18 cellular contexts compared by ENCODE assay signal in genomic region chr9:93597142-93597706, GRCh38.
"Had no signal": no experiment of that assay in that cellular context is flagged by ENCODE, and none has a peak within 500 bp of the region (broad histone marks: within the 10 kb centered on the region; RNA-seq: fewer than 3 reads in every experiment).

No MANE protein-coding gene starts in this region.

- H3K27ac Mint-ChIP-seq: activated CD4-positive, alpha-beta memory T cell treated with anti-CD3 and anti-CD28 coated beads, Interleukin-2, amount 10 ng/mL, durations not matched to agents 7 days and 5 days; dendritic cell treated with granulocyte-macrophage colony-stimulating factor and Interleukin-4, amounts not matched to agents 40 ng/mL and 50 ng/mL, for 4 days had no signal

- H3K4me1 ChIP-seq: right lobe of liver had no signal

- H3K9me3 ChIP-seq: body of pancreas, prostate gland, right lobe of liver, spleen had no signal

- H3K4me3 Mint-ChIP-seq: activated CD4-positive, alpha-beta memory T cell treated with anti-CD3 and anti-CD28 coated beads, Interleukin-2, amount 10 ng/mL, durations not matched to agents 7 days and 5 days; dendritic cell treated with granulocyte-macrophage colony-stimulating factor and Interleukin-4, amounts not matched to agents 40 ng/mL and 50 ng/mL, for 4 days; natural killer cell had no signal

- H3K27me3 ChIP-seq: body of pancreas, right lobe of liver, spleen had no signal

- H3K36me3 ChIP-seq: prostate gland, right lobe of liver had no signal

- DNase-seq: effector memory CD8-positive, alpha-beta T cell; hippocampal formation; kidney glomerular epithelial cell; natural killer cell; occipital lobe; spleen; stimulated activated CD4-positive, alpha-beta T cell treated with anti-CD3 and anti-CD28 coated beads, Interleukin-1b, Interleukin-23, amount 100 ng/mL, for 48 hours; stimulated activated naive CD4-positive, alpha-beta T cell; T-helper 1 cell; trophoblast cell had no signal

- H3K4me3 ChIP-seq: body of pancreas, lung, prostate gland, right lobe of liver, SK-N-MC, spleen had no signal

- H3K36me3 Mint-ChIP-seq: natural killer cell had no signal

- H3K27me3 Mint-ChIP-seq: activated CD4-positive, alpha-beta memory T cell treated with anti-CD3 and anti-CD28 coated beads, Interleukin-2, amount 10 ng/mL, durations not matched to agents 7 days and 5 days; dendritic cell treated with granulocyte-macrophage colony-stimulating factor and Interleukin-4, amounts not matched to agents 40 ng/mL and 50 ng/mL, for 4 days; effector memory CD8-positive, alpha-beta T cell had no signal

- H3K27ac ChIP-seq: body of pancreas, prostate gland, right lobe of liver, SK-N-MC had no signal

- H3K9me3 Mint-ChIP-seq: activated CD4-positive, alpha-beta memory T cell treated with anti-CD3 and anti-CD28 coated beads, Interleukin-2, amount 10 ng/mL, durations not matched to agents 7 days and 5 days; dendritic cell treated with granulocyte-macrophage colony-stimulating factor and Interleukin-4, amounts not matched to agents 40 ng/mL and 50 ng/mL, for 4 days; effector memory CD8-positive, alpha-beta T cell; natural killer cell had no signal

- ATAC-seq: activated CD4-positive, CD25-positive, alpha-beta regulatory T cell treated with anti-CD3 and anti-CD28 coated beads, Interleukin-2, amount 50 U/mL, for 24 hours; body of pancreas; effector memory CD8-positive, alpha-beta T cell; natural killer cell; right lobe of liver had no signal
